In genomic region chr15:96047255-96047931, GRCh38 we compare ENCODE assay signal across 11 cellular contexts.
DNase-seq lines count a peak whose midpoint lies in the region; ATAC-seq and TF ChIP-seq lines count a peak whose summit lies in the region.
"Had no signal": no experiment of that assay in that cellular context is flagged by ENCODE, and none has a peak within 500 bp of the region (broad histone marks: within the 10 kb centered on the region; RNA-seq: fewer than 3 reads in every experiment).

No MANE protein-coding gene starts in this region.

- DNase-seq in AG10803 (ENCODE audit: low read depth), result peak; percentile 87
- peak; percentile 67 for DNase-seq in NB4 (ENCODE audit: low read depth)
- peak; percentile 78 for DNase-seq in fibroblast of gingiva (ENCODE audit: low read depth)
- DNase-seq in neuronal stem cell (ENCODE audit: low spot score), result no peak
- no peak for DNase-seq in NCI-H187 (lab: John Stamatoyannopoulos, UW)
- DNase-seq in GM10266 (ENCODE audit: extremely low spot score), result no peak
- no peak for DNase-seq in NCI-H524 (lab: John Stamatoyannopoulos, UW)
- DNase-seq: activated T-cell treated with anti-CD3 and anti-CD28 coated beads, Interleukin-2, amount 50 U/mL, for 4 hours; CD8-positive, alpha-beta memory T cell; midbrain had no signal

- peak overlapping the region; percentile 57 for H2AFZ ChIP-seq in neuronal stem cell (ENCODE audit: low read length)

- H2BK5ac ChIP-seq in neuronal stem cell (ENCODE audit: low read length), result no peak overlapping the region

- ATAC-seq in GM18867 (IDR thresholded peaks at IDR 0.05; ENCODE audit: unreplicated experiment), result no peak
- ATAC-seq: activated T-cell treated with anti-CD3 and anti-CD28 coated beads, Interleukin-2, amount 50 U/mL, for 4 hours had no signal

- TF ChIP-seq POLR2A in NB4 (IDR thresholded peaks at IDR 0.05; ENCODE audit: extremely low read depth, insufficient read length), result no peak

- H2BK15ac ChIP-seq in neuronal stem cell (ENCODE audit: low read length), result no peak overlapping the region

- no peak overlapping the region for H3K23ac ChIP-seq in neuronal stem cell (ENCODE audit: low read depth, low read length, poor library complexity)

- H3K4me1 ChIP-seq in neuronal stem cell (ENCODE audit: control insufficient read depth in 2 of 2, insufficient read depth in 1 of 2, low read depth in 1 of 2, low read length in 2 of 2), result peaks cover 9 to 11% of the 10 kb centered on the region in 2 donors

- no peak overlapping the region for H3K4ac ChIP-seq in neuronal stem cell (ENCODE audit: low read length)

- no peak overlapping the region for H3K18ac ChIP-seq in neuronal stem cell (ENCODE audit: low read length)

- H2BK120ac ChIP-seq in neuronal stem cell (ENCODE audit: low read depth, low read length), result no peak overlapping the region

- H4K91ac ChIP-seq in neuronal stem cell (ENCODE audit: low read depth, low read length, poor library complexity), result no peak overlapping the region

- no peak overlapping the region for H3K4me2 ChIP-seq in neuronal stem cell (ENCODE audit: insufficient read depth, low read length, poor library complexity, severe bottlenecking)

- WGBS in neuronal stem cell (ENCODE audit: extremely low coverage in 2 of 2, insufficient read length in 2 of 2, insufficient replicate concordance in 1 of 2), 2 donors, result no CpG with 5 or more reads among the region's 14 CpGs

- no peak overlapping the region for H3K9ac ChIP-seq in neuronal stem cell (ENCODE audit: low read depth, low read length, poor library complexity)

- H4K8ac ChIP-seq in neuronal stem cell (ENCODE audit: low read depth, low read length), result no peak overlapping the region

- no peak overlapping the region for H2AK5ac ChIP-seq in neuronal stem cell (ENCODE audit: low read depth, low read length)

- H3K79me1 ChIP-seq in neuronal stem cell (ENCODE audit: low read depth, low read length), result no peaks in the 10 kb centered on the region

- no peaks in the 10 kb centered on the region for H3K36me3 ChIP-seq in neuronal stem cell (replicated peaks in 1 of 2; ENCODE audit: control insufficient read depth in 2 of 2, insufficient read depth in 2 of 2, low read length in 2 of 2)

- H3K4me3 ChIP-seq in AG10803 (ENCODE audit: low read length) (peak overlapping the region; percentile 25), NB4 (ENCODE audit: low read depth, low read length) (no peak overlapping the region), neuronal stem cell (ENCODE audit: low read length in 2 of 2) (no peak overlapping the region)

- no peak overlapping the region for H3K14ac ChIP-seq in neuronal stem cell (ENCODE audit: low read length)

- no peak overlapping the region for H2BK12ac ChIP-seq in neuronal stem cell (ENCODE audit: low read length)

- peak; percentile 29 for TF ChIP-seq CTCF in AG10803 (conservative IDR thresholded peaks at IDR 0.05; ENCODE audit: low read length)
- TF ChIP-seq CTCF in NB4 (IDR thresholded peaks at IDR 0.05; ENCODE audit: low read depth, low read length), result no peak
- no peak for TF ChIP-seq CTCF in GM10266 (IDR thresholded peaks at IDR 0.05; ENCODE audit: control insufficient read depth, insufficient read depth, low read depth, missing control alignments)

- H3K27me3 ChIP-seq in neuronal stem cell (ENCODE audit: control insufficient read depth in 3 of 3, insufficient read depth in 3 of 3, low read depth in 1 of 3, low read length in 3 of 3), result no peaks in the 10 kb centered on the region

- peaks cover 0 to 2% of the 10 kb centered on the region in 2 donors for H3K9me3 ChIP-seq in neuronal stem cell (replicated peaks in 1 of 2; ENCODE audit: control insufficient read depth in 2 of 2, insufficient read depth in 1 of 2, low read depth in 1 of 2, low read length in 2 of 2)

- H3K27ac ChIP-seq in neuronal stem cell (replicated peaks; ENCODE audit: low read length), result no peak overlapping the region

Comparison
In these comparisons a context has a peak if more than half of its experiments do, and no peak if none do; other contexts are left out.
1. DNase-seq: peak in AG10803 (single experiment), NB4 (single experiment) and fibroblast of gingiva (single experiment); none in neuronal stem cell (single experiment), NCI-H187 (0 of 2), GM10266 (single experiment) and NCI-H524 (0 of 2).